Comparison of ENCODE assay signal across 1 cellular context in the genomic region with DNA sequence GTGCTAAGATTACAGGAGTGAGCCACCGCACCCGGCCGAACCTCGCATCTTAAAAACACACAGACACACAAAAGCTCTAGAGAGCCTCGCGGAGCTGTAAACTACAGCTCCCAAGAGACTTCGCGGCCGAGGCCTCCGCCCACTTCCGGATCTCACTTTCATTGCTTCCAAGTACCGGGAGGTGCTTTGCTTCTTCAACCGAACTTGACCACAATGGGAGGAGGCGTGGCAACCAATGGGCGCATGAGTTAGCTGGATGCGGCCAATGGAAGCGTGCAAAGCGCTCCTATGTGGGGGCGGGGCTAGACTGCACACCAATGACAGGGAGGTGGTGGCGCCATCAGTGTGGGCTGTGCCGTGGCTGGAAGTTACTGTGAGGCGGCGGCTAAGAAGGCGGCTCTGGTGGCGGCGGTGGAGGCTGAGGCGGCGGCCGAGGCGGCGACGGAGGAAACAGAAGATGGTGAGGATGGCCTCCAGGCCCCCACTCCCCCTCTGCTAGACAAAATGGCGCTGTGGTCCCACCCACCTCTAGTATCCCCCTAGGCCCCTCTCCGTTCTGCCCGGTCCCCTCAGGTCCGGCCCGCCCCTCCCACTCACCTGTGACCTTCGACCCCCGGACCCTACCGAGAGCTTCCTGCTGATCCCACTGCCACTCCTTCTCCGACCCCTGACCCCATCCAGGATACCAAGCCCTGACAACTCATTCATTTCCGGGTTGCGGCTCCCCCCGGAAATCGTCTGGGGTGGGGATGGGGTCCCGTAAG.
TF ChIP-seq lines count a peak whose summit lies in the region.

A gene (plus strand): TSS at position 366 of the 764 bp plus-strand sequence. CDS start 92 bp downstream, at position 458.

TF ChIP-seq in HepG2, 621 proteins besides CTCF, POLR2A, EP300 and RAD21 (continued from another document and continues in another):
- TF ChIP-seq, protein P1, sequence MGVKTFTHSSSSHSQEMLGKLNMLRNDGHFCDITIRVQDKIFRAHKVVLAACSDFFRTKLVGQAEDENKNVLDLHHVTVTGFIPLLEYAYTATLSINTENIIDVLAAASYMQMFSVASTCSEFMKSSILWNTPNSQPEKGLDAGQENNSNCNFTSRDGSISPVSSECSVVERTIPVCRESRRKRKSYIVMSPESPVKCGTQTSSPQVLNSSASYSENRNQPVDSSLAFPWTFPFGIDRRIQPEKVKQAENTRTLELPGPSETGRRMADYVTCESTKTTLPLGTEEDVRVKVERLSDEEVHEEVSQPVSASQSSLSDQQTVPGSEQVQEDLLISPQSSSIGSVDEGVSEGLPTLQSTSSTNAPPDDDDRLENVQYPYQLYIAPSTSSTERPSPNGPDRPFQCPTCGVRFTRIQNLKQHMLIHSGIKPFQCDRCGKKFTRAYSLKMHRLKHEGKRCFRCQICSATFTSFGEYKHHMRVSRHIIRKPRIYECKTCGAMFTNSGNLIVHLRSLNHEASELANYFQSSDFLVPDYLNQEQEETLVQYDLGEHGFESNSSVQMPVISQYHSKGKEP (CRISPR knock-in tag; IDR thresholded peaks at IDR 0.05), result no peak
- peak; percentile 76; the same call in 1 of the 2 replicates for TF ChIP-seq ZSCAN21 (CRISPR knock-in tag; IDR thresholded peaks at IDR 0.05; ENCODE audit: borderline replicate concordance)
- TF ChIP-seq, protein P2, sequence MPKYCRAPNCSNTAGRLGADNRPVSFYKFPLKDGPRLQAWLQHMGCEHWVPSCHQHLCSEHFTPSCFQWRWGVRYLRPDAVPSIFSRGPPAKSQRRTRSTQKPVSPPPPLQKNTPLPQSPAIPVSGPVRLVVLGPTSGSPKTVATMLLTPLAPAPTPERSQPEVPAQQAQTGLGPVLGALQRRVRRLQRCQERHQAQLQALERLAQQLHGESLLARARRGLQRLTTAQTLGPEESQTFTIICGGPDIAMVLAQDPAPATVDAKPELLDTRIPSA (CRISPR knock-in tag; IDR thresholded peaks at IDR 0.05; ENCODE audit: borderline replicate concordance), result no peak
- peak; percentile 52 for TF ChIP-seq ZMYM4 (CRISPR knock-in tag; IDR thresholded peaks at IDR 0.05)
- no peak for TF ChIP-seq ZNF160 (CRISPR knock-in tag; IDR thresholded peaks at IDR 0.05)
- TF ChIP-seq ZBTB7A (CRISPR knock-in tag; IDR thresholded peaks at IDR 0.05), result peak; percentile 80; the same call in 1 of the 2 replicates
- TF ChIP-seq, protein P3, sequence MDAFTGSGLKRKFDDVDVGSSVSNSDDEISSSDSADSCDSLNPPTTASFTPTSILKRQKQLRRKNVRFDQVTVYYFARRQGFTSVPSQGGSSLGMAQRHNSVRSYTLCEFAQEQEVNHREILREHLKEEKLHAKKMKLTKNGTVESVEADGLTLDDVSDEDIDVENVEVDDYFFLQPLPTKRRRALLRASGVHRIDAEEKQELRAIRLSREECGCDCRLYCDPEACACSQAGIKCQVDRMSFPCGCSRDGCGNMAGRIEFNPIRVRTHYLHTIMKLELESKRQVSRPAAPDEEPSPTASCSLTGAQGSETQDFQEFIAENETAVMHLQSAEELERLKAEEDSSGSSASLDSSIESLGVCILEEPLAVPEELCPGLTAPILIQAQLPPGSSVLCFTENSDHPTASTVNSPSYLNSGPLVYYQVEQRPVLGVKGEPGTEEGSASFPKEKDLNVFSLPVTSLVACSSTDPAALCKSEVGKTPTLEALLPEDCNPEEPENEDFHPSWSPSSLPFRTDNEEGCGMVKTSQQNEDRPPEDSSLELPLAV (CRISPR knock-in tag; conservative IDR thresholded peaks at IDR 0.05; ENCODE audit: low read depth), result no peak
- peak; percentile 64 for TF ChIP-seq TARDBP (CRISPR knock-in tag; IDR thresholded peaks at IDR 0.05)
- peak; percentile 79 for TF ChIP-seq PHF8 (CRISPR knock-in tag; IDR thresholded peaks at IDR 0.05)
- TF ChIP-seq, protein P4, sequence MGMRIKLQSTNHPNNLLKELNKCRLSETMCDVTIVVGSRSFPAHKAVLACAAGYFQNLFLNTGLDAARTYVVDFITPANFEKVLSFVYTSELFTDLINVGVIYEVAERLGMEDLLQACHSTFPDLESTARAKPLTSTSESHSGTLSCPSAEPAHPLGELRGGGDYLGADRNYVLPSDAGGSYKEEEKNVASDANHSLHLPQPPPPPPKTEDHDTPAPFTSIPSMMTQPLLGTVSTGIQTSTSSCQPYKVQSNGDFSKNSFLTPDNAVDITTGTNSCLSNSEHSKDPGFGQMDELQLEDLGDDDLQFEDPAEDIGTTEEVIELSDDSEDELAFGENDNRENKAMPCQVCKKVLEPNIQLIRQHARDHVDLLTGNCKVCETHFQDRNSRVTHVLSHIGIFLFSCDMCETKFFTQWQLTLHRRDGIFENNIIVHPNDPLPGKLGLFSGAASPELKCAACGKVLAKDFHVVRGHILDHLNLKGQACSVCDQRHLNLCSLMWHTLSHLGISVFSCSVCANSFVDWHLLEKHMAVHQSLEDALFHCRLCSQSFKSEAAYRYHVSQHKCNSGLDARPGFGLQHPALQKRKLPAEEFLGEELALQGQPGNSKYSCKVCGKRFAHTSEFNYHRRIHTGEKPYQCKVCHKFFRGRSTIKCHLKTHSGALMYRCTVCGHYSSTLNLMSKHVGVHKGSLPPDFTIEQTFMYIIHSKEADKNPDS (CRISPR knock-in tag; IDR thresholded peaks at IDR 0.05), result peak; percentile 76; the same call in 1 of the 2 replicates
- TF ChIP-seq ZNF317 (CRISPR knock-in tag; IDR thresholded peaks at IDR 0.05), result peak; percentile 55; the same call in 1 of the 2 replicates
- no peak for TF ChIP-seq ZNF567 (CRISPR knock-in tag; IDR thresholded peaks at IDR 0.05; ENCODE audit: borderline replicate concordance)
- peak; percentile 61; the same call in 1 of the 2 replicates for TF ChIP-seq HOXA5 (CRISPR knock-in tag; IDR thresholded peaks at IDR 0.05)
- TF ChIP-seq ZNF451 (CRISPR knock-in tag; IDR thresholded peaks at IDR 0.05), result no peak
- TF ChIP-seq, protein P5, sequence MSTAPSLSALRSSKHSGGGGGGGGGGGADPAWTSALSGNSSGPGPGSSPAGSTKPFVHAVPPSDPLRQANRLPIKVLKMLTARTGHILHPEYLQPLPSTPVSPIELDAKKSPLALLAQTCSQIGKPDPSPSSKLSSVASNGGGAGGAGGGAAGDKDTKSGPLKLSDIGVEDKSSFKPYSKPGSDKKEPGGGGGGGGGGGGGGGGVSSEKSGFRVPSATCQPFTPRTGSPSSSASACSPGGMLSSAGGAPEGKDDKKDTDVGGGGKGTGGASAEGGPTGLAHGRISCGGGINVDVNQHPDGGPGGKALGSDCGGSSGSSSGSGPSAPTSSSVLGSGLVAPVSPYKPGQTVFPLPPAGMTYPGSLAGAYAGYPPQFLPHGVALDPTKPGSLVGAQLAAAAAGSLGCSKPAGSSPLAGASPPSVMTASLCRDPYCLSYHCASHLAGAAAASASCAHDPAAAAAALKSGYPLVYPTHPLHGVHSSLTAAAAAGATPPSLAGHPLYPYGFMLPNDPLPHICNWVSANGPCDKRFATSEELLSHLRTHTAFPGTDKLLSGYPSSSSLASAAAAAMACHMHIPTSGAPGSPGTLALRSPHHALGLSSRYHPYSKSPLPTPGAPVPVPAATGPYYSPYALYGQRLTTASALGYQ (CRISPR knock-in tag; IDR thresholded peaks at IDR 0.05), result peak; percentile 3; the same call in 1 of the 2 replicates
- TF ChIP-seq ZNF674 (CRISPR knock-in tag; IDR thresholded peaks at IDR 0.05; ENCODE audit: low read depth), result no peak
- TF ChIP-seq SP5 (CRISPR knock-in tag; IDR thresholded peaks at IDR 0.05; ENCODE audit: borderline replicate concordance, low read depth), result peak; percentile 93
- 0 out of 2 replicates have a peak, but pooled peaks have one; percentile 6 for TF ChIP-seq ZNF761 (CRISPR knock-in tag; conservative IDR thresholded peaks at IDR 0.05)
- TF ChIP-seq, protein P6, sequence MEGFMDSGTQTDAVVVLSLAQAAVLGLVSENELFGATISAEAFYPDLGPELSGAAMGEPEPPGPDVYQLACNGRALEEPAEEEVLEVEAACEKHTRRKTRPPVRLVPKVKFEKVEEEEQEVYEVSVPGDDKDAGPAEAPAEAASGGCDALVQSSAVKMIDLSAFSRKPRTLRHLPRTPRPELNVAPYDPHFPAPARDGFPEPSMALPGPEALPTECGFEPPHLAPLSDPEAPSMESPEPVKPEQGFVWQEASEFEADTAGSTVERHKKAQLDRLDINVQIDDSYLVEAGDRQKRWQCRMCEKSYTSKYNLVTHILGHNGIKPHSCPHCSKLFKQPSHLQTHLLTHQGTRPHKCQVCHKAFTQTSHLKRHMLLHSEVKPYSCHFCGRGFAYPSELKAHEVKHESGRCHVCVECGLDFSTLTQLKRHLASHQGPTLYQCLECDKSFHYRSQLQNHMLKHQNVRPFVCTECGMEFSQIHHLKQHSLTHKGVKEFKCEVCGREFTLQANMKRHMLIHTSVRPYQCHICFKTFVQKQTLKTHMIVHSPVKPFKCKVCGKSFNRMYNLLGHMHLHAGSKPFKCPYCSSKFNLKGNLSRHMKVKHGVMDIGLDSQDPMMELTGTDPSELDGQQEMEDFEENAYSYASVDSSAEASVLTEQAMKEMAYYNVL (CRISPR knock-in tag; IDR thresholded peaks at IDR 0.05; ENCODE audit: borderline replicate concordance), result no peak
- TF ChIP-seq ZNF343 (CRISPR knock-in tag; IDR thresholded peaks at IDR 0.05), result peak; percentile 27; the same call in 1 of the 2 replicates
- TF ChIP-seq LCORL (IDR thresholded peaks at IDR 0.05), result no peak
- peak; percentile 24; the same call in 1 of the 2 replicates for TF ChIP-seq LCORL (CRISPR knock-in tag; IDR thresholded peaks at IDR 0.05)
- TF ChIP-seq, protein P7, sequence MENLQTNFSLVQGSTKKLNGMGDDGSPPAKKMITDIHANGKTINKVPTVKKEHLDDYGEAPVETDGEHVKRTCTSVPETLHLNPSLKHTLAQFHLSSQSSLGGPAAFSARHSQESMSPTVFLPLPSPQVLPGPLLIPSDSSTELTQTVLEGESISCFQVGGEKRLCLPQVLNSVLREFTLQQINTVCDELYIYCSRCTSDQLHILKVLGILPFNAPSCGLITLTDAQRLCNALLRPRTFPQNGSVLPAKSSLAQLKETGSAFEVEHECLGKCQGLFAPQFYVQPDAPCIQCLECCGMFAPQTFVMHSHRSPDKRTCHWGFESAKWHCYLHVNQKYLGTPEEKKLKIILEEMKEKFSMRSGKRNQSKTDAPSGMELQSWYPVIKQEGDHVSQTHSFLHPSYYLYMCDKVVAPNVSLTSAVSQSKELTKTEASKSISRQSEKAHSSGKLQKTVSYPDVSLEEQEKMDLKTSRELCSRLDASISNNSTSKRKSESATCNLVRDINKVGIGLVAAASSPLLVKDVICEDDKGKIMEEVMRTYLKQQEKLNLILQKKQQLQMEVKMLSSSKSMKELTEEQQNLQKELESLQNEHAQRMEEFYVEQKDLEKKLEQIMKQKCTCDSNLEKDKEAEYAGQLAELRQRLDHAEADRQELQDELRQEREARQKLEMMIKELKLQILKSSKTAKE (CRISPR knock-in tag; IDR thresholded peaks at IDR 0.05; ENCODE audit: borderline replicate concordance), result no peak
- no peak for TF ChIP-seq NFRKB (IDR thresholded peaks at IDR 0.05)
- no peak for TF ChIP-seq ATF7-NPFF (CRISPR knock-in tag; IDR thresholded peaks at IDR 0.05; ENCODE audit: low read depth)
- TF ChIP-seq NFE2 (CRISPR knock-in tag; IDR thresholded peaks at IDR 0.05), result no peak
- TF ChIP-seq, protein P8, sequence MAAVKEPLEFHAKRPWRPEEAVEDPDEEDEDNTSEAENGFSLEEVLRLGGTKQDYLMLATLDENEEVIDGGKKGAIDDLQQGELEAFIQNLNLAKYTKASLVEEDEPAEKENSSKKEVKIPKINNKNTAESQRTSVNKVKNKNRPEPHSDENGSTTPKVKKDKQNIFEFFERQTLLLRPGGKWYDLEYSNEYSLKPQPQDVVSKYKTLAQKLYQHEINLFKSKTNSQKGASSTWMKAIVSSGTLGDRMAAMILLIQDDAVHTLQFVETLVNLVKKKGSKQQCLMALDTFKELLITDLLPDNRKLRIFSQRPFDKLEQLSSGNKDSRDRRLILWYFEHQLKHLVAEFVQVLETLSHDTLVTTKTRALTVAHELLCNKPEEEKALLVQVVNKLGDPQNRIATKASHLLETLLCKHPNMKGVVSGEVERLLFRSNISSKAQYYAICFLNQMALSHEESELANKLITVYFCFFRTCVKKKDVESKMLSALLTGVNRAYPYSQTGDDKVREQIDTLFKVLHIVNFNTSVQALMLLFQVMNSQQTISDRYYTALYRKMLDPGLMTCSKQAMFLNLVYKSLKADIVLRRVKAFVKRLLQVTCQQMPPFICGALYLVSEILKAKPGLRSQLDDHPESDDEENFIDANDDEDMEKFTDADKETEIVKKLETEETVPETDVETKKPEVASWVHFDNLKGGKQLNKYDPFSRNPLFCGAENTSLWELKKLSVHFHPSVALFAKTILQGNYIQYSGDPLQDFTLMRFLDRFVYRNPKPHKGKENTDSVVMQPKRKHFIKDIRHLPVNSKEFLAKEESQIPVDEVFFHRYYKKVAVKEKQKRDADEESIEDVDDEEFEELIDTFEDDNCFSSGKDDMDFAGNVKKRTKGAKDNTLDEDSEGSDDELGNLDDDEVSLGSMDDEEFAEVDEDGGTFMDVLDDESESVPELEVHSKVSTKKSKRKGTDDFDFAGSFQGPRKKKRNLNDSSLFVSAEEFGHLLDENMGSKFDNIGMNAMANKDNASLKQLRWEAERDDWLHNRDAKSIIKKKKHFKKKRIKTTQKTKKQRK (IDR thresholded peaks at IDR 0.05; ENCODE audit: low read length), result no peak
- 0 out of 2 replicates have a peak, but pooled peaks have one; percentile 72 for TF ChIP-seq MED13 (CRISPR knock-in tag; IDR thresholded peaks at IDR 0.05)
- TF ChIP-seq, protein P9, sequence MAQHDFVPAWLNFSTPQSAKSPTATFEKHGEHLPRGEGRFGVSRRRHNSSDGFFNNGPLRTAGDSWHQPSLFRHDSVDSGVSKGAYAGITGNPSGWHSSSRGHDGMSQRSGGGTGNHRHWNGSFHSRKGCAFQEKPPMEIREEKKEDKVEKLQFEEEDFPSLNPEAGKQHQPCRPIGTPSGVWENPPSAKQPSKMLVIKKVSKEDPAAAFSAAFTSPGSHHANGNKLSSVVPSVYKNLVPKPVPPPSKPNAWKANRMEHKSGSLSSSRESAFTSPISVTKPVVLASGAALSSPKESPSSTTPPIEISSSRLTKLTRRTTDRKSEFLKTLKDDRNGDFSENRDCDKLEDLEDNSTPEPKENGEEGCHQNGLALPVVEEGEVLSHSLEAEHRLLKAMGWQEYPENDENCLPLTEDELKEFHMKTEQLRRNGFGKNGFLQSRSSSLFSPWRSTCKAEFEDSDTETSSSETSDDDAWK (CRISPR knock-in tag; IDR thresholded peaks at IDR 0.05), result no peak
- TF ChIP-seq, protein P10, sequence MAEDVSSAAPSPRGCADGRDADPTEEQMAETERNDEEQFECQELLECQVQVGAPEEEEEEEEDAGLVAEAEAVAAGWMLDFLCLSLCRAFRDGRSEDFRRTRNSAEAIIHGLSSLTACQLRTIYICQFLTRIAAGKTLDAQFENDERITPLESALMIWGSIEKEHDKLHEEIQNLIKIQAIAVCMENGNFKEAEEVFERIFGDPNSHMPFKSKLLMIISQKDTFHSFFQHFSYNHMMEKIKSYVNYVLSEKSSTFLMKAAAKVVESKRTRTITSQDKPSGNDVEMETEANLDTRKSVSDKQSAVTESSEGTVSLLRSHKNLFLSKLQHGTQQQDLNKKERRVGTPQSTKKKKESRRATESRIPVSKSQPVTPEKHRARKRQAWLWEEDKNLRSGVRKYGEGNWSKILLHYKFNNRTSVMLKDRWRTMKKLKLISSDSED (CRISPR knock-in tag; IDR thresholded peaks at IDR 0.05), result no peak
- no peak for TF ChIP-seq CENPX (CRISPR knock-in tag; IDR thresholded peaks at IDR 0.05)
- TF ChIP-seq ZNF333 (CRISPR knock-in tag; IDR thresholded peaks at IDR 0.05; ENCODE audit: borderline replicate concordance), result no peak
- TF ChIP-seq TAF1 (CRISPR knock-in tag; IDR thresholded peaks at IDR 0.05), result peak; percentile 73
- peak; percentile 62 for TF ChIP-seq HNF4A (CRISPR knock-in tag; IDR thresholded peaks at IDR 0.05)
- no peak for TF ChIP-seq ZNF17 (CRISPR knock-in tag; IDR thresholded peaks at IDR 0.05)
- TF ChIP-seq AGO2 (optimal IDR thresholded peaks at IDR 0.05; ENCODE audit: low read depth, low read length), result peak; percentile 36
- TF ChIP-seq ZNF225 (CRISPR knock-in tag; IDR thresholded peaks at IDR 0.05), result peak; percentile 12; the same call in 1 of the 2 replicates
- TF ChIP-seq DMAP1 (CRISPR knock-in tag; IDR thresholded peaks at IDR 0.05), result 0 out of 2 replicates have a peak, but pooled peaks have one; percentile 38
- no peak for TF ChIP-seq ZNF136 (CRISPR knock-in tag; IDR thresholded peaks at IDR 0.05; ENCODE audit: low read depth)
